ENCODE assay signal across 11 cellular contexts in the genomic region with DNA sequence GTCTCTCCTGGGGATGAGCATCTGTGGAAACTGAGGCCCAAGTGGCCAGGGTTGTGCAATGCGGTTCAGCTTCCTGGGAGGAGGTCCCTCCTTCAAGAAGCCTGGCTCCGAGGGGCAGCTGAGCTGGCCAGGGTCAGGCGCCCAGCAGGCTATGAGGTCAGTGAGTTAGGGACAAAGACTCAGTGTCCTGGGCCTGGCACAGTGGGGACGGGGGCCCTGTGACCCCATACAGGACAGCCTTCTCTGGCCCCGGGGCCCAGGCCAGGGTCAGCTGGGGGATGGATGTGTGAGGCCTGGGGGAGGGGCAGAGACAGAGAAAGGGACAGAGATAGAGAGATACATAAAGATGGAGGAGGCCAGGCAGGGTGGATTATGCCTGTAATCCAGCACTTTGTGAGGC. TPM values are rescaled to one million over a fixed set of nuclear protein-coding genes. Genes with fewer than 3 reads are reported as not detected.
A peak's percentile ranks its signal among the peaks of the same experiment; 100 is the strongest.
DNase-seq lines count a peak whose midpoint lies in the region; ATAC-seq, FAIRE-seq and TF ChIP-seq lines count a peak whose summit lies in the region.
"Had no signal": no experiment of that assay in that cellular context is flagged by ENCODE, and none has a peak within 500 bp of the region (broad histone marks: within the 10 kb centered on the region; RNA-seq: fewer than 3 reads in every experiment).

No MANE protein-coding gene starts in this region.

- RAD21 ChIA-PET in GM12878 (lab: Charles Lee; ENCODE audit: unreplicated experiment) = interaction anchor here (1.1 to 3.6 kb wide), 3 partner anchors 9 to 62 kb away, joined by 3 to 37 read pairs (median 6); partner anchors contain the start of gene MAST3

- 0 out of 2 replicates have a peak overlapping the region, but pooled peaks have one; percentile 19 for H3K4me3 ChIP-seq in GM12878
- no peak overlapping the region for H3K4me3 ChIP-seq in naive thymus-derived CD4-positive, alpha-beta T cell (ENCODE audit: low read length)
- H3K4me3 ChIP-seq in upper lobe of right lung = no peak overlapping the region
- H3K4me3 ChIP-seq: HAP-1 had no signal

- no peaks in the 10 kb centered on the region for H4K20me1 ChIP-seq in GM12878 (ENCODE audit: control insufficient read depth, insufficient read depth)

- peak overlapping the region; percentile 9 for H3K4me3 Mint-ChIP-seq in activated naive CD4-positive, alpha-beta T cell treated with anti-CD3 and anti-CD28 coated beads for 36 hours
- peak overlapping the region in 9 of 10 donors; percentile 16 to 95 (median 62) for H3K4me3 Mint-ChIP-seq in naive thymus-derived CD4-positive, alpha-beta T cell

- in situ Hi-C loops in GM12878 (cut with MboI) (no loop called here), G401 (cut with HindIII; ENCODE audit: low sequenced_read_pairs) (no loop called here)

- WGBS in GM12878 (ENCODE audit: insufficient coverage, insufficient replicate concordance, low lambda C conversion rate, missing lambda C conversion rate) = 71% methylated on average over 5 of the region's 5 CpGs

- H2AFZ ChIP-seq in GM12878 (ENCODE audit: control insufficient read depth, low read depth, low read length) = no peak overlapping the region

- no peaks in the 10 kb centered on the region for H3K36me3 Mint-ChIP-seq in activated naive CD4-positive, alpha-beta T cell treated with anti-CD3 and anti-CD28 coated beads for 36 hours (ENCODE audit: low read depth)
- H3K36me3 Mint-ChIP-seq in naive thymus-derived CD4-positive, alpha-beta T cell = peaks cover 0 to 5% (median 0%) of the 10 kb centered on the region in 5 donors

- no peaks in the 10 kb centered on the region for H3K9me3 ChIP-seq in GM12878 (replicated peaks; ENCODE audit: control insufficient read depth, insufficient read depth, low read length)
- H3K9me3 ChIP-seq in naive thymus-derived CD4-positive, alpha-beta T cell (ENCODE audit: control insufficient read depth in 2 of 3, low read length in 3 of 3) = no peaks in the 10 kb centered on the region
- H3K9me3 ChIP-seq in upper lobe of right lung = no peaks in the 10 kb centered on the region
- H3K9me3 ChIP-seq: HAP-1 had no signal

- H3K36me3 ChIP-seq in GM12878 (ENCODE audit: control insufficient read depth in 2 of 2, insufficient read depth in 2 of 2, low read length in 1 of 2) (no peaks in the 10 kb centered on the region), upper lobe of right lung (no peaks in the 10 kb centered on the region)
- no peaks in the 10 kb centered on the region for H3K36me3 ChIP-seq in naive thymus-derived CD4-positive, alpha-beta T cell (ENCODE audit: control insufficient read depth in 2 of 3, insufficient read depth in 3 of 3, low read length in 3 of 3)
- H3K36me3 ChIP-seq: HAP-1 had no signal

- H3K9me3 Mint-ChIP-seq in activated naive CD4-positive, alpha-beta T cell treated with anti-CD3 and anti-CD28 coated beads for 36 hours = no peaks in the 10 kb centered on the region
- no peaks in the 10 kb centered on the region for H3K9me3 Mint-ChIP-seq in naive thymus-derived CD4-positive, alpha-beta T cell

- no TSS peak for BruUV-seq in GM12878 (replicated peaks; lab: Mats Ljungman, UMichigan)

- H3K27ac Mint-ChIP-seq in activated naive CD4-positive, alpha-beta T cell treated with anti-CD3 and anti-CD28 coated beads for 36 hours = peak overlapping the region; percentile 97
- peak overlapping the region; percentile 94 to 99 (median 98) for H3K27ac Mint-ChIP-seq in naive thymus-derived CD4-positive, alpha-beta T cell

- peaks cover 9% of the 10 kb centered on the region for H3K79me2 ChIP-seq in GM12878 (ENCODE audit: control insufficient read depth, insufficient read depth, low read length)

- ATAC-seq in GM12878 (no peak), upper lobe of right lung (no peak), HG02571 (IDR thresholded peaks at IDR 0.05; ENCODE audit: unreplicated experiment) (no peak)
- ATAC-seq in naive thymus-derived CD4-positive, alpha-beta T cell = no peak

- no peak overlapping the region for H3K9ac ChIP-seq in GM12878 (ENCODE audit: control insufficient read depth, insufficient read depth, low read length)

- H3K27ac ChIP-seq in GM12878 (ENCODE audit: control insufficient read depth, insufficient read depth) (peak overlapping the region; percentile 93), upper lobe of right lung (peak overlapping the region; percentile 74)
- peak overlapping the region; percentile 82 for H3K27ac ChIP-seq in naive thymus-derived CD4-positive, alpha-beta T cell (ENCODE audit: low read depth, low read length)

- no peaks in the 10 kb centered on the region for H3K27me3 Mint-ChIP-seq in activated naive CD4-positive, alpha-beta T cell treated with anti-CD3 and anti-CD28 coated beads for 36 hours (ENCODE audit: low read depth)
- H3K27me3 Mint-ChIP-seq in naive thymus-derived CD4-positive, alpha-beta T cell = no peaks in the 10 kb centered on the region

- POLR2A ChIA-PET in GM12878 (lab: Charles Lee) = interaction anchor here (1.7 to 4.2 kb wide), 3 partner anchors 9 to 115 kb away, joined by 5 to 31 read pairs (median 10); partner anchors contain the start of gene MAST3
- POLR2A ChIA-PET in naive thymus-derived CD4-positive, alpha-beta T cell (lab: Charles Lee) = interaction anchor here (1.0 to 15.6 kb wide), 8 partner anchors 9 to 82 kb away, joined by 3 to 169 read pairs (median 8); partner anchors contain the start of genes ARRDC2 and MAST3

- H3K27me3 ChIP-seq in GM12878 (replicated peaks in 1 of 2; ENCODE audit: control insufficient read depth in 2 of 2, insufficient read depth in 2 of 2, low read length in 1 of 2) (no peaks in the 10 kb centered on the region), upper lobe of right lung (no peaks in the 10 kb centered on the region)
- no peaks in the 10 kb centered on the region for H3K27me3 ChIP-seq in naive thymus-derived CD4-positive, alpha-beta T cell (ENCODE audit: control insufficient read depth in 2 of 2, insufficient read depth in 2 of 2, low read length in 2 of 2)

- peaks cover 34% of the 10 kb centered on the region for H3K4me1 ChIP-seq in GM12878 (ENCODE audit: control insufficient read depth, insufficient read depth, low read length)
- H3K4me1 ChIP-seq in naive thymus-derived CD4-positive, alpha-beta T cell (ENCODE audit: control insufficient read depth in 2 of 2, insufficient read depth in 2 of 2, low read length in 2 of 2) = peaks cover 62 to 77% of the 10 kb centered on the region in 2 donors
- peaks cover 24% of the 10 kb centered on the region for H3K4me1 ChIP-seq in upper lobe of right lung

- peaks cover 69% of the 10 kb centered on the region for H3K4me1 Mint-ChIP-seq in activated naive CD4-positive, alpha-beta T cell treated with anti-CD3 and anti-CD28 coated beads for 36 hours (ENCODE audit: low read depth)
- peaks cover 35 to 85% (median 63%) of the 10 kb centered on the region in 7 donors for H3K4me1 Mint-ChIP-seq in naive thymus-derived CD4-positive, alpha-beta T cell

- intact Hi-C loops in activated naive CD4-positive, alpha-beta T cell treated with anti-CD3 and anti-CD28 coated beads for 36 hours (cut with micrococcal nuclease) = loop anchor here (1.0 to 5.0 kb wide), 5 partner anchors 29 to 828 kb away; partner anchors contain the start of genes COPE, DDX49 and RAB3A
- intact Hi-C loops in GM12878 (cut with micrococcal nuclease; ENCODE audit: unreplicated experiment) = no loop called here
- intact Hi-C loops in naive thymus-derived CD4-positive, alpha-beta T cell (cut with micrococcal nuclease) = loop anchor here (2.0 kb wide), 1 partner anchor 15 kb away; no protein-coding TSS in a partner anchor
- intact Hi-C loops in upper lobe of right lung (cut with DNase I) = no loop called here

- no peak for TF ChIP-seq CTCF in GM12878 (IDR thresholded peaks at IDR 0.05 in 2 of 3, conservative IDR thresholded peaks at IDR 0.05 in 1 of 3; ENCODE audit: control insufficient read depth in 2 of 3, extremely low read depth in 1 of 3, insufficient read depth in 1 of 3, low read depth in 3 of 3, low read length in 3 of 3)
- TF ChIP-seq CTCF in upper lobe of right lung (IDR thresholded peaks at IDR 0.05) = no peak

- peak overlapping the region; percentile 66 for H3K4me2 ChIP-seq in GM12878 (ENCODE audit: control insufficient read depth, insufficient read depth)

- no peak for TF ChIP-seq RAD21 in GM12878 (IDR thresholded peaks at IDR 0.05; ENCODE audit: insufficient read depth, low read depth, low read length)

- FAIRE-seq in GM12878 (lab: Jason Lieb, UNC) = no peak

- TF ChIP-seq POLR2A in GM12878 (IDR thresholded peaks at IDR 0.05; ENCODE audit: low read depth, low read length) = no peak

- CTCF ChIA-PET in activated naive CD4-positive, alpha-beta T cell treated with anti-CD3 and anti-CD28 coated beads for 36 hours (lab: Charles Lee) = interaction anchor here (2.0 kb wide), 1 partner anchor 8 kb away, joined by 8 read pairs; the partner anchor contains the start of gene MAST3
- CTCF ChIA-PET in GM12878 (lab: Yijun Ruan, JAX) = no interaction called here
- CTCF ChIA-PET in naive thymus-derived CD4-positive, alpha-beta T cell (lab: Charles Lee) = interaction anchor here (1.2 to 3.7 kb wide), 3 partner anchors 8 to 22 kb away, joined by 3 to 16 read pairs (median 3); partner anchors contain the start of gene MAST3

- DNase-seq in activated naive CD4-positive, alpha-beta T cell treated with anti-CD3 and anti-CD28 coated beads for 36 hours = no peak
- no peak for DNase-seq in activated naive CD4-positive, alpha-beta T cell (lab: John Stamatoyannopoulos, UW)
- DNase-seq in GM12878 (ENCODE audit: low read depth, low spot score) = no peak
- DNase-seq in naive thymus-derived CD4-positive, alpha-beta T cell = no peak
- DNase-seq in upper lobe of right lung = no peak
- no peak for DNase-seq in G401 (ENCODE audit: low spot score)
- no peak for DNase-seq in UCSD-AML1 (lab: John Stamatoyannopoulos, UW; ENCODE audit: unreplicated experiment)
- DNase-seq: NCI-H510A treated with DMSO at 0.1 percent for 48 hours had no signal

- SMC1A ChIA-PET in GM12878 (lab: Charles Lee; ENCODE audit: uncharacterized antibody, unreplicated experiment) = interaction anchor here (5.0 kb wide), 1 partner anchor 9 kb away, joined by 30 read pairs; the partner anchor contains the start of gene MAST3

- no peak for TF ChIP-seq EP300 in GM12878 (IDR thresholded peaks at IDR 0.05; ENCODE audit: borderline replicate concordance in 1 of 2, control insufficient read depth in 1 of 2, low read depth in 2 of 2, low read length in 2 of 2)

RNA-seq across cellular contexts. Expression of gene IL12RB1, which starts 3.0 kb away (rescaled TPM):
- total RNA-seq in activated naive CD4-positive, alpha-beta T cell treated with anti-CD3 and anti-CD28 coated beads for 36 hours = 10 to 100 TPM; 10.1 to 14.4 TPM
- 13.5 and 19.9 TPM in 2 replicates for total RNA-seq in GM12878 (2013; cell fraction: nucleolus; rRNA removed)
- total RNA-seq in GM12878 (2014; rRNA removed) (26.9 and 28.9 TPM in 2 replicates), GM12878 (2014; rRNA removed; fragmentation: Illumina TruSeq; extraction: Trizol) (15.5 and 16.1 TPM in 2 replicates), GM12878 (2021) (28.1 and 29.9 TPM in 2 replicates), upper lobe of right lung (6.2 TPM)
- 6.1 TPM for polyA plus RNA-seq in GM12878 (2011; ENCODE audit: low read depth)
- polyA plus RNA-seq in GM12878 (2011; rRNA removed) (5.5 and 10.8 TPM in 2 replicates), GM12878 (2014; fragmentation: Illumina TruSeq; extraction: Trizol) (6.8 and 14.0 TPM in 2 replicates), GM12878 (2014; fragmentation: Nextera tagmentation; extraction: Ambion mirVana) (1 to 10 TPM; 2.8 to 7.1 TPM), GM12878 (2014; rRNA removed) (26.9 and 30.3 TPM in 2 replicates), GM12878 (2016; fragmentation: Nextera tagmentation; extraction: Ambion mirVana) (10 to 100 TPM; 19.2 to 21.0 TPM)
- 13.2 and 18.7 TPM in 2 replicates for polyA plus RNA-seq in GM12878 (2011; cell fraction: cytosol; rRNA removed)
- polyA plus RNA-seq in GM12878 (2011; cell fraction: nucleus; rRNA removed) = 15.2 and 23.5 TPM in 2 replicates
- polyA plus RNA-seq in GM12878 (2012) = 9.4 and 11.8 TPM in 2 replicates
- polyA minus RNA-seq in GM12878 (2011; rRNA and poly(A)+ RNA removed) = 7.5 and 15.9 TPM in 2 replicates
- 4.9 and 6.2 TPM in 2 replicates for polyA minus RNA-seq in GM12878 (2011; cell fraction: cytosol; rRNA and poly(A)+ RNA removed)
- polyA minus RNA-seq in GM12878 (2011; cell fraction: nucleus; rRNA and poly(A)+ RNA removed) = 10.9 and 17.8 TPM in 2 replicates
- total RNA-seq in naive thymus-derived CD4-positive, alpha-beta T cell = 100 to 1,000 TPM in 1 of 5 experiments, 10 to 100 TPM in 4; 17.7 to 110 (median 25.0) TPM
- polyA plus RNA-seq in naive thymus-derived CD4-positive, alpha-beta T cell = 10 to 100 TPM; 17.6 to 24.1 TPM
- not detected in 2 replicates for total RNA-seq in G401 (2014; rRNA removed; shearing (Covaris generic))
- total RNA-seq: MCF 10A had no signal

RNA-seq across cellular contexts. Expression of gene MAST3, which starts 7.9 kb away (rescaled TPM):
- total RNA-seq in activated naive CD4-positive, alpha-beta T cell treated with anti-CD3 and anti-CD28 coated beads for 36 hours = 10 to 100 TPM; 12.8 to 13.5 TPM
- total RNA-seq in GM12878 (2013; cell fraction: nucleolus; rRNA removed) = 26.5 and 29.4 TPM in 2 replicates
- total RNA-seq in GM12878 (2014; rRNA removed) (6.1 and 6.4 TPM in 2 replicates), GM12878 (2014; rRNA removed; fragmentation: Illumina TruSeq; extraction: Trizol) (2.7 and 3.0 TPM in 2 replicates), GM12878 (2021) (21.5 and 22.2 TPM in 2 replicates), upper lobe of right lung (23.1 TPM)
- polyA plus RNA-seq in GM12878 (2011; ENCODE audit: low read depth) = 4.8 TPM
- polyA plus RNA-seq in GM12878 (2011; rRNA removed) (1.9 and 4.5 TPM in 2 replicates), GM12878 (2014; fragmentation: Illumina TruSeq; extraction: Trizol) (2.8 and 5.3 TPM in 2 replicates), GM12878 (2014; fragmentation: Nextera tagmentation; extraction: Ambion mirVana) (1 to 10 TPM; 3.5 to 8.5 TPM), GM12878 (2014; rRNA removed) (9.7 and 11.8 TPM in 2 replicates), GM12878 (2016; fragmentation: Nextera tagmentation; extraction: Ambion mirVana) (10 to 100 TPM in 1 of 2 experiments, 1 to 10 TPM in 1; 9.7 to 10.5 TPM)
- 5.0 and 5.8 TPM in 2 replicates for polyA plus RNA-seq in GM12878 (2011; cell fraction: cytosol; rRNA removed)
- 22.0 and 27.3 TPM in 2 replicates for polyA plus RNA-seq in GM12878 (2011; cell fraction: nucleus; rRNA removed)
- 9.5 and 13.3 TPM in 2 replicates for polyA plus RNA-seq in GM12878 (2012)
- 6.1 and 10.3 TPM in 2 replicates for polyA minus RNA-seq in GM12878 (2011; rRNA and poly(A)+ RNA removed)
- polyA minus RNA-seq in GM12878 (2011; cell fraction: cytosol; rRNA and poly(A)+ RNA removed) = 7.2 and 7.9 TPM in 2 replicates
- 9.4 and 12.9 TPM in 2 replicates for polyA minus RNA-seq in GM12878 (2011; cell fraction: nucleus; rRNA and poly(A)+ RNA removed)
- 10 to 100 TPM; 36.0 to 58.7 (median 50.6) TPM for total RNA-seq in naive thymus-derived CD4-positive, alpha-beta T cell
- polyA plus RNA-seq in naive thymus-derived CD4-positive, alpha-beta T cell = 10 to 100 TPM; 10.2 to 20.3 TPM
- 1.2 and 2.6 TPM in 2 replicates for total RNA-seq in G401 (2014; rRNA removed; shearing (Covaris generic))

Comparison
In these comparisons a context has a peak if more than half of its experiments do, and no peak if none do; other contexts are left out.
1. intact Hi-C loops: an anchor here in activated naive CD4-positive, alpha-beta T cell treated with anti-CD3 and anti-CD28 coated beads for 36 hours (1.0 to 5.0 kb wide) and naive thymus-derived CD4-positive, alpha-beta T cell (2.0 kb wide); none called in GM12878 and upper lobe of right lung.